25 cellular contexts compared by ENCODE assay signal in the genomic region with DNA sequence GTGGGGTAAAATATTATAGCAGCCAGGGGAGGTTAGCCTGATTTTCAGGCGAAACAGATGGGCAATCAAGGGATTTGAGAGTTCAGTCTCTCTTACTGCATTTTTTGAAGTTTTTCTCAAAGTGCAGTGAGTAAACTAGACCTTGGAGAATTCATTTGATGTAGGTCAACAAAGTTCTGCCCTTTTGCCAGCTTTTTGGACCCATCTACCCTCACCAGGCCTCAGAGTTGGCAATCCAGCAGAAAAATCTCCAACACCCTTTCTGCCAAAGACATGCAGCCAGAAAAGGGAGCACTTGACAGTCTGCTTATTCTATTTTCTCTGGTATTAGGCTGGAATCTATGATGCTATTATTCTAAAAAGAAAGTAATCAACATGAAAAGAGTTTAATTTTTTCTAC.
"Had no signal": no experiment of that assay in that cellular context is flagged by ENCODE, and none has a peak within 500 bp of the region (broad histone marks: within the 10 kb centered on the region; RNA-seq: fewer than 3 reads in every experiment).

No MANE protein-coding gene starts in this region.

- H3K4me3 ChIP-seq: colonic mucosa, esophagus squamous epithelium, gastrocnemius medialis, heart right ventricle, left ventricle myocardium inferior, lower lobe of right lung, mucosa of descending colon had no signal

- H3K27ac ChIP-seq: colonic mucosa, epithelial cell of prostate, esophagus squamous epithelium, gastrocnemius medialis, heart right ventricle, left ventricle myocardium inferior, lower lobe of right lung had no signal

- H3K9me3 ChIP-seq: colonic mucosa, esophagus squamous epithelium, gastrocnemius medialis, lower lobe of right lung, mucosa of descending colon had no signal

- H3K27me3 ChIP-seq: colonic mucosa, esophagus squamous epithelium, gastrocnemius medialis, heart right ventricle had no signal

- FAIRE-seq: endometrium, islet of Langerhans, keratinocyte had no signal

- H3K4me1 ChIP-seq: colonic mucosa, esophagus squamous epithelium, gastrocnemius medialis, heart right ventricle, left ventricle myocardium inferior, lower lobe of right lung had no signal

- H3K36me3 ChIP-seq: colonic mucosa, esophagus squamous epithelium, gastrocnemius medialis, heart right ventricle, left ventricle myocardium inferior, lower lobe of right lung had no signal

- ATAC-seq: effector memory CD8-positive, alpha-beta T cell; esophagus mucosa; gastrocnemius medialis; heart right ventricle; left cardiac atrium; lower lobe of right lung; mucosa of descending colon had no signal

- DNase-seq: colonic mucosa; cortex of kidney; effector CD8-positive, alpha-beta T cell; effector memory CD8-positive, alpha-beta T cell; endodermal cell; erythroblast; esophagus squamous epithelium; foreskin fibroblast; foreskin melanocyte; gastrocnemius medialis; glutamatergic neuron; head of caudate nucleus; heart right ventricle; hippocampal formation; left cardiac atrium; left ventricle myocardium inferior; lower lobe of right lung; mesenchymal stem cell; mucosa of descending colon; naive B cell had no signal
